Comparison of ENCODE assay signal across 2 cellular contexts in the genomic region with DNA sequence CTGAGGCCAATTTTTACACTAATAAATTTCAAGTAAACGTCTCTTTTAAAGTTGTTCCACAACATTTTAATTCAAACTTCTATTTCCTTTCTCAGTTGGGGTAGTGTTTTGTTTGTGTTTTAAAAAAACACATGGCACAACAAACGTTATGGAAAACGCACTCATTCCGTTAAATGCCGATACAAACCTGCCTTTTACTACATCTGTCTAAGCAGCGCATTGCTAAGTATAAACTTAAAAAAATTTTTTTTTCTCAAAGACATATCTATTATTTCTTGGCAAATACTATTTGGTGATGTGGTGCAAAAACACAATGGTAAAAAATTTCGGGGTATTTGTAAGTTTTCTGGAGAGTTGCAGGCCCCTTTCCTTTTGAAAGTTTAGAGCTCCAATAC.
TF ChIP-seq lines count a peak whose summit lies in the region.

No MANE protein-coding gene starts in this region.

TF ChIP-seq in H1, 55 proteins besides CTCF, POLR2A, EP300 and RAD21:
- TF ChIP-seq CHD1 (IDR thresholded peaks at IDR 0.05; ENCODE audit: low read depth, low read length) (0 out of 2 replicates have a peak, but pooled peaks have one; percentile 22), GABPA (IDR thresholded peaks at IDR 0.05; ENCODE audit: borderline replicate concordance, insufficient read depth, low read length) (no peak), BCL11A (IDR thresholded peaks at IDR 0.05; ENCODE audit: low read depth in 2 of 2, low read length in 2 of 2) (no peak)

TF ChIP-seq in neural cell, 6 proteins besides CTCF, POLR2A, EP300 and RAD21:
- TF ChIP-seq POLR2AphosphoS5 (IDR thresholded peaks at IDR 0.05) (no peak), EZH2 (IDR thresholded peaks at IDR 0.05; ENCODE audit: borderline replicate concordance, insufficient read depth, low read length, poor library complexity, severe bottlenecking) (no peak), SMC3 (conservative IDR thresholded peaks at IDR 0.05; ENCODE audit: poor library complexity) (no peak), TAF1 (IDR thresholded peaks at IDR 0.05; ENCODE audit: low read depth) (no peak), MXI1 (conservative IDR thresholded peaks at IDR 0.05; ENCODE audit: poor library complexity, severe bottlenecking) (no peak)
- TF ChIP-seq, protein P1, sequence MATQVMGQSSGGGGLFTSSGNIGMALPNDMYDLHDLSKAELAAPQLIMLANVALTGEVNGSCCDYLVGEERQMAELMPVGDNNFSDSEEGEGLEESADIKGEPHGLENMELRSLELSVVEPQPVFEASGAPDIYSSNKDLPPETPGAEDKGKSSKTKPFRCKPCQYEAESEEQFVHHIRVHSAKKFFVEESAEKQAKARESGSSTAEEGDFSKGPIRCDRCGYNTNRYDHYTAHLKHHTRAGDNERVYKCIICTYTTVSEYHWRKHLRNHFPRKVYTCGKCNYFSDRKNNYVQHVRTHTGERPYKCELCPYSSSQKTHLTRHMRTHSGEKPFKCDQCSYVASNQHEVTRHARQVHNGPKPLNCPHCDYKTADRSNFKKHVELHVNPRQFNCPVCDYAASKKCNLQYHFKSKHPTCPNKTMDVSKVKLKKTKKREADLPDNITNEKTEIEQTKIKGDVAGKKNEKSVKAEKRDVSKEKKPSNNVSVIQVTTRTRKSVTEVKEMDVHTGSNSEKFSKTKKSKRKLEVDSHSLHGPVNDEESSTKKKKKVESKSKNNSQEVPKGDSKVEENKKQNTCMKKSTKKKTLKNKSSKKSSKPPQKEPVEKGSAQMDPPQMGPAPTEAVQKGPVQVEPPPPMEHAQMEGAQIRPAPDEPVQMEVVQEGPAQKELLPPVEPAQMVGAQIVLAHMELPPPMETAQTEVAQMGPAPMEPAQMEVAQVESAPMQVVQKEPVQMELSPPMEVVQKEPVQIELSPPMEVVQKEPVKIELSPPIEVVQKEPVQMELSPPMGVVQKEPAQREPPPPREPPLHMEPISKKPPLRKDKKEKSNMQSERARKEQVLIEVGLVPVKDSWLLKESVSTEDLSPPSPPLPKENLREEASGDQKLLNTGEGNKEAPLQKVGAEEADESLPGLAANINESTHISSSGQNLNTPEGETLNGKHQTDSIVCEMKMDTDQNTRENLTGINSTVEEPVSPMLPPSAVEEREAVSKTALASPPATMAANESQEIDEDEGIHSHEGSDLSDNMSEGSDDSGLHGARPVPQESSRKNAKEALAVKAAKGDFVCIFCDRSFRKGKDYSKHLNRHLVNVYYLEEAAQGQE (IDR thresholded peaks at IDR 0.05; ENCODE audit: borderline replicate concordance): no peak
